ENCODE assay signal across 8 cellular contexts in the genomic region with DNA sequence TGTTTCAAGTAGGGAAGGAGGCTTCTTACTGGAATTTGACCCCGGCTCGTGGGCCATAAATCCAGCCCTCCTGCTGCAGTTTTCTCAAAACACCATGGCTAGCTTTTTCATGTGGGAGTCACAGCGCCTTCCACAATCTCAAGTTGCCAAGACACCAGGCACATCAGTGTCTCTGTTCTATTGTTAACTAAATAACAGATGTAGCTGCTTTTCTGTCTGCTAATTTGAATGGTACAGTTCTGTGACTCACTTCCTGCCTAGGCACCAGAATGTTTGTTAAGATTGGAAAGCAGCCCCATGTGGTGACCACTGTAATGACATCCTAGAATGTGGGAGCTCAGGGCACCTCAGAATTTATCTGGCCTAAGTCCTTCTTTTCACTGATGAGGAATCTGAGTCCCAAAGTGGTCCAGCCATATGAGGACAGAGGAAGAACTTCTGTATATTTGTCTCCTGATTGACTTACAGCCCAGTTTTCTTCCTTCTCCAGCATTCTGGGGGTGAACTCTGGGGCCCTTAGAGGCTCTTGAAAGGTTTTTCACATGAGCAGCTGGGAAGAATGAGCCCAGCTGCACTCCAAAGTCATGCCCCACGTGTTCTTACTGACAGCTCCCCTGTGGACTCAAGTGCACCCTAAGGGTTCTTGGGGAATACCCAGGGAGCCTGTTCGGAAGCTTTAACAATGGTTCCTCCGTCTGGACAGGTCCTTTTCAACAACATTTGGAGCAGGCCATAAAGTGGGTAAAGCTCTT. TPM values are rescaled to one million over a fixed set of nuclear protein-coding genes. Genes with fewer than 3 reads are reported as not detected.
A peak's percentile ranks its signal among the peaks of the same experiment; 100 is the strongest.
DNase-seq lines count a peak whose midpoint lies in the region; ATAC-seq and TF ChIP-seq lines count a peak whose summit lies in the region.

No MANE protein-coding gene starts in this region.

- H3K4me3 ChIP-seq in PC-9 (no peak overlapping the region), mammary epithelial cell (replicated peaks in 1 of 3; ENCODE audit: insufficient read depth in 1 of 3, low read depth in 2 of 3, low read length in 3 of 3) (no peak overlapping the region), mesenchymal stem cell (ENCODE audit: insufficient read depth in 1 of 2, low read depth in 1 of 2, low read length in 2 of 2) (no peak overlapping the region)

- peak overlapping the region; percentile 26 for H2BK15ac ChIP-seq in mesenchymal stem cell (ENCODE audit: low read depth, poor library complexity, severe bottlenecking)

- peak overlapping the region; percentile 35 for H3K27ac ChIP-seq in PC-9
- H3K27ac ChIP-seq in mammary epithelial cell (ENCODE audit: insufficient read depth, low read depth, low read length) = peak overlapping the region; percentile 86
- H3K27ac ChIP-seq in mesenchymal stem cell (ENCODE audit: low read length, poor library complexity, severe bottlenecking) = peak overlapping the region; percentile 84

- no peak overlapping the region for H2AFZ ChIP-seq in PC-9
- no peak overlapping the region for H2AFZ ChIP-seq in mammary epithelial cell (ENCODE audit: low read depth, low read length)
- H2AFZ ChIP-seq in mesenchymal stem cell (ENCODE audit: low read depth, low read length) = no peak overlapping the region

- 83% methylated on average over 6 of the region's 6 CpGs for WGBS in mammary epithelial cell (ENCODE audit: low coverage, missing lambda C conversion rate)
- 71% methylated on average over 5 of the region's 6 CpGs for WGBS in mesenchymal stem cell

- BruUV-seq in PC-9 (replicated peaks; lab: Mats Ljungman, UMichigan) = no TSS peak
- no TSS peak for BruUV-seq in mammary epithelial cell (replicated peaks; lab: Mats Ljungman, UMichigan)

- intact Hi-C loops in PC-9 (cut with micrococcal nuclease; ENCODE audit: unreplicated experiment) = loop anchor here (1.0 kb wide), 1 partner anchor 175 kb away; no protein-coding TSS in a partner anchor
- intact Hi-C loops in mammary epithelial cell (cut with micrococcal nuclease) = no loop called here

- H3K14ac ChIP-seq in mesenchymal stem cell (ENCODE audit: low read length in 2 of 2) = no peak overlapping the region

- peaks cover 13% of the 10 kb centered on the region; the same call in 1 of the 2 replicates for H3K4me1 ChIP-seq in PC-9 (replicated peaks; ENCODE audit: insufficient read depth)
- H3K4me1 ChIP-seq in mammary epithelial cell (ENCODE audit: insufficient read depth, low read length) = peaks cover 14% of the 10 kb centered on the region
- peaks cover 10% of the 10 kb centered on the region for H3K4me1 ChIP-seq in mesenchymal stem cell (ENCODE audit: control insufficient read depth, insufficient read depth, low read depth, low read length)

- in situ Hi-C loops in mammary epithelial cell (cut with MboI; ENCODE audit: low sequenced_read_pairs in 2 of 2) = no loop called here

- H3K9ac ChIP-seq in mammary epithelial cell (ENCODE audit: insufficient read depth, low read length) (peak overlapping the region; percentile 20), mesenchymal stem cell (ENCODE audit: low read length) (peak overlapping the region; percentile 77)

- peak; percentile 69 for ATAC-seq in GM18517 (IDR thresholded peaks at IDR 0.05; ENCODE audit: unreplicated experiment)
- ATAC-seq in HG03025 (IDR thresholded peaks at IDR 0.05; ENCODE audit: low FRiP score, unreplicated experiment) = peak; percentile 71
- no peak for ATAC-seq in omental fat pad (ENCODE audit: low FRiP score)

- H3K9me2 ChIP-seq in PC-9 (ENCODE audit: insufficient read depth) = no peaks in the 10 kb centered on the region; the same call in 1 of the 2 replicates

- peak overlapping the region in 1 of 2 experiments; percentile 35 for H3K4ac ChIP-seq in mesenchymal stem cell (ENCODE audit: low read depth in 1 of 2, low read length in 2 of 2)

- peak overlapping the region in 1 of 2 experiments; percentile 53 for H3K18ac ChIP-seq in mesenchymal stem cell (ENCODE audit: low read depth in 1 of 2, low read length in 2 of 2)

- CTCF ChIA-PET in PC-9 (lab: Charles Lee) = interaction anchor here (0.5 to 1.3 kb wide), 3 partner anchors 16 to 37 kb away, joined by 3 to 7 read pairs (median 4); no protein-coding TSS in a partner anchor
- CTCF ChIA-PET in mammary epithelial cell (lab: Charles Lee; ENCODE audit: low non-redundant PET) = interaction anchor here (0.5 kb wide), 1 partner anchor 17 kb away, joined by 4 read pairs; no protein-coding TSS in a partner anchor

- H4K20me1 ChIP-seq in PC-9 (ENCODE audit: insufficient read depth) (no peaks in the 10 kb centered on the region), mammary epithelial cell (ENCODE audit: insufficient read depth, low read length) (no peaks in the 10 kb centered on the region)

- peak overlapping the region; percentile 39 to 59 for H2BK12ac ChIP-seq in mesenchymal stem cell (ENCODE audit: low read length in 2 of 2)

- H3K27me3 ChIP-seq in PC-9 (ENCODE audit: insufficient read depth, low read depth) (no peaks in the 10 kb centered on the region), mammary epithelial cell (ENCODE audit: insufficient read depth, low read length) (no peaks in the 10 kb centered on the region), mesenchymal stem cell (ENCODE audit: control insufficient read depth in 1 of 2, insufficient read depth in 1 of 2, low read length in 2 of 2) (no peaks in the 10 kb centered on the region)

- H2BK120ac ChIP-seq in mesenchymal stem cell (ENCODE audit: low read depth, low read length) = no peak overlapping the region

- no peaks in the 10 kb centered on the region; the same call in 1 of the 2 replicates for H3F3A ChIP-seq in PC-9 (ENCODE audit: insufficient read depth, low read depth)

- H3K79me1 ChIP-seq in mesenchymal stem cell (replicated peaks; ENCODE audit: low read length, poor library complexity, severe bottlenecking) = no peaks in the 10 kb centered on the region

- H2BK5ac ChIP-seq in mesenchymal stem cell (ENCODE audit: low read depth, low read length, poor library complexity, severe bottlenecking) = peak overlapping the region; percentile 14

- no peak overlapping the region for H4K91ac ChIP-seq in mesenchymal stem cell (ENCODE audit: low read length)

- no peak overlapping the region for H4K8ac ChIP-seq in mesenchymal stem cell (ENCODE audit: low read length)

- peak overlapping the region; percentile 49 for H2AK5ac ChIP-seq in mesenchymal stem cell (ENCODE audit: low read length, severe bottlenecking)

- H3K23ac ChIP-seq in mesenchymal stem cell (ENCODE audit: low read length in 2 of 2) = no peak overlapping the region

- POLR2A ChIA-PET in PC-9 (lab: Charles Lee; ENCODE audit: unreplicated experiment) = interaction anchor here (0.6 kb wide), 3 partner anchors 26 to 31 kb away, joined by 4 to 34 read pairs (median 7); no protein-coding TSS in a partner anchor

- peaks cover 71% of the 10 kb centered on the region for H3K36me3 ChIP-seq in PC-9 (ENCODE audit: low read depth)
- peaks cover 29% of the 10 kb centered on the region for H3K36me3 ChIP-seq in mammary epithelial cell (ENCODE audit: insufficient read depth, low read length)
- peaks cover 3 to 36% of the 10 kb centered on the region in 2 experiments for H3K36me3 ChIP-seq in mesenchymal stem cell (ENCODE audit: control insufficient read depth in 1 of 2, insufficient read depth in 2 of 2, low read depth in 1 of 2, low read length in 2 of 2)

- TF ChIP-seq CTCF in PC-9 (conservative IDR thresholded peaks at IDR 0.05) (peak; percentile 65), mammary epithelial cell (conservative IDR thresholded peaks at IDR 0.05 in 1 of 2, IDR thresholded peaks at IDR 0.05 in 1 of 2; ENCODE audit: extremely low read depth in 1 of 2, insufficient read depth in 1 of 2, low read depth in 1 of 2, low read length in 2 of 2) (peak; percentile 56 to 57), omental fat pad (IDR thresholded peaks at IDR 0.05) (no peak)

- H3K4me2 ChIP-seq in PC-9 (no peak overlapping the region), mammary epithelial cell (ENCODE audit: insufficient read depth, low read depth, low read length) (peak overlapping the region; percentile 28), mesenchymal stem cell (ENCODE audit: low read length, poor library complexity, severe bottlenecking) (no peak overlapping the region)

- H3K9me3 ChIP-seq in PC-9 (ENCODE audit: insufficient read depth, low read depth) (no peaks in the 10 kb centered on the region), mammary epithelial cell (replicated peaks; ENCODE audit: insufficient read depth, low read length) (no peaks in the 10 kb centered on the region), mesenchymal stem cell (ENCODE audit: control insufficient read depth, low read length) (no peaks in the 10 kb centered on the region)

- H3K79me2 ChIP-seq in PC-9 (ENCODE audit: low read depth) = no peaks in the 10 kb centered on the region
- H3K79me2 ChIP-seq in mammary epithelial cell (ENCODE audit: insufficient read depth, low read length) = no peaks in the 10 kb centered on the region

- peak; percentile 31 for DNase-seq in AG08396 (ENCODE audit: low spot score)
- peak; percentile 31 to 47 for DNase-seq in PC-9
- peak; percentile 66 for DNase-seq in mammary epithelial cell
- peak; percentile 78 for DNase-seq in mesenchymal stem cell
- DNase-seq in NCI-H510A (lab: John Stamatoyannopoulos, UW) = no peak
- DNase-seq in omental fat pad (ENCODE audit: low spot score) = no peak

- dilution Hi-C loops in mammary epithelial cell (cut with HindIII; ENCODE audit: low sequenced_read_pairs) = loop anchor here (5.0 kb wide), 1 partner anchor 83 kb away; no protein-coding TSS in a partner anchor

RNA-seq across cellular contexts. Expression of a gene that starts 27.5 kb away (rescaled TPM):
- total RNA-seq in PC-9 (2021) (10.0 and 10.2 TPM in 2 replicates), mammary epithelial cell (1 to 10 TPM; 2.7 to 4.0 TPM), omental fat pad (1 to 10 TPM in 2 of 4 donors, under 1 TPM in 2; 0.60 to 2.0 (median 0.87) TPM)
- 1.8 TPM for polyA plus RNA-seq in mammary epithelial cell
- 2.9 TPM for polyA minus RNA-seq in mammary epithelial cell
- polyA plus RNA-seq in mesenchymal stem cell (2013, experiment 1 of 2) = 1.7 TPM
- polyA plus RNA-seq in mesenchymal stem cell (2013, experiment 2 of 2) = 1.8 TPM

RNA-seq across cellular contexts. Expression of a gene that starts 33.9 kb away (rescaled TPM):
- total RNA-seq in PC-9 (2021) (62.2 and 63.4 TPM in 2 replicates), mammary epithelial cell (10 to 100 TPM; 15.5 to 41.3 TPM), omental fat pad (10 to 100 TPM in 3 of 4 donors, 1 to 10 TPM in 1; 9.0 to 16.9 (median 13.8) TPM)
- polyA plus RNA-seq in mammary epithelial cell = 19.1 TPM
- 30.7 TPM for polyA minus RNA-seq in mammary epithelial cell
- 5.1 TPM for polyA plus RNA-seq in mesenchymal stem cell (2013, experiment 1 of 2)
- 6.3 TPM for polyA plus RNA-seq in mesenchymal stem cell (2013, experiment 2 of 2)

Comparison
In these comparisons a context has a peak if more than half of its experiments do, and no peak if none do; other contexts are left out.
1. DNase-seq: peak in AG08396 (single experiment), PC-9 (2 of 2), mammary epithelial cell (single experiment) and mesenchymal stem cell (single experiment); none in NCI-H510A (single experiment) and omental fat pad (single experiment).
2. H3K27ac ChIP-seq: peak in every context shown above with its lines; median percentile 86 in mammary epithelial cell; 84 in mesenchymal stem cell; 35 in PC-9.
3. CTCF ChIP-seq: peak in PC-9 (single experiment) and mammary epithelial cell (2 of 2); none in omental fat pad (0 of 3).